In the genomic region with DNA sequence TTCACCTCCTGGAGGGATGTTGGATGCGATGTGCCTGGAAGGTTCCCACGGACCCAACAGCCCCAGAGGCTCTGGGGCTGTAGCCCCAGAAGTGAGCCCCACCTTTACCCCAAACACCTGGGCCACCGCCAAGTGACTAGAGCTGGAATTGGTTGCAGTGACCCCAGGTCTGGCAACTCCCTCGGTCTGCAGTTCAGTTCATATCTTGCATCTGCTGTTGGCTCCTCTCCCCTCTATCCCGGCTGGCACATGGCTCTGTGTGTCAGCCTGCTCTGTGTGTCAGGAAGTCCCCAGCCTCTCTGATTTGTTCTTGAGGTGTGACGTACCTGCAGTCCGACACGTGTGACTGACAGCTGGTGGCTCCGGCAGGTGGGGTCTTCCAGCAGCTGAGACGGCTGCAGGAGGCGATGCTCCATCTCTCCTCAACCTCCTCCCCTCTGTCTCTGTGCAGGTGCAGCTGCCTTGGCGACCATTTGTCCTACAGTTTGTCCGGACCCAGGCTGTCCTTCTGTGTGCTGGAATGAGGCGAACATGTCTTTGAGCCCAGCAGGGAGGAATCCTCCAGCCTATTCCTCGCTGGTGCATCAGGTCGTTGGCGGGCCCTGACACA, we compare ENCODE assay signal across 18 cellular contexts. TPM values are rescaled to one million over a fixed set of nuclear protein-coding genes. Genes with fewer than 3 reads are reported as not detected.
A peak's percentile ranks its signal among the peaks of the same experiment; 100 is the strongest.
DNase-seq lines count a peak whose midpoint lies in the region; ATAC-seq, FAIRE-seq and TF ChIP-seq lines count a peak whose summit lies in the region.
"Had no signal": no experiment of that assay in that cellular context is flagged by ENCODE, and none has a peak within 500 bp of the region (broad histone marks: within the 10 kb centered on the region; RNA-seq: fewer than 3 reads in every experiment).

No MANE protein-coding gene starts in this region.

- 92 to 97% (median 96%) methylated on average over 17 of the region's 17 CpGs for WGBS in spleen, 5 donors

- FAIRE-seq in HTR-8/SVneo (lab: Jason Lieb, UNC) (peak; percentile 66), kidney (lab: Jason Lieb, UNC) (no peak)
- FAIRE-seq: A549, GM18507, K562 had no signal

- TF ChIP-seq POLR2A in spleen (IDR thresholded peaks at IDR 0.05), result no peak

- H3K9me3 ChIP-seq in kidney (ENCODE audit: control insufficient read depth in 1 of 2, low read length in 2 of 2), result peaks cover 0 to 7% of the 10 kb centered on the region in 2 donors
- peaks cover 3 to 21% (median 16%) of the 10 kb centered on the region in 8 donors for H3K9me3 ChIP-seq in spleen

- H3K27ac ChIP-seq in kidney (ENCODE audit: low read depth in 2 of 2, low read length in 2 of 2), result no peak overlapping the region
- H3K27ac ChIP-seq in spleen, result no peak overlapping the region
- H3K27ac ChIP-seq: A549 had no signal

- POLR2A ChIA-PET in activated CD8-positive, alpha-beta T cell treated with anti-CD3 and anti-CD28 coated beads for 36 hours (lab: Charles Lee), result no interaction called here

- no peak overlapping the region for H3K4me3 Mint-ChIP-seq in activated T-cell treated with anti-CD3 and anti-CD28 coated beads, Interleukin-2, amount 50 U/mL, for 24 hours
- H3K4me3 Mint-ChIP-seq in activated CD8-positive, alpha-beta T cell treated with anti-CD3 and anti-CD28 coated beads for 36 hours, result no peak overlapping the region
- H3K4me3 Mint-ChIP-seq: CD14-positive monocyte had no signal

- H3K4me3 ChIP-seq in kidney (ENCODE audit: low read length in 2 of 2), result no peak overlapping the region
- no peak overlapping the region for H3K4me3 ChIP-seq in spleen
- H3K4me3 ChIP-seq: A549, K562 had no signal

- CTCF ChIA-PET in activated CD8-positive, alpha-beta T cell treated with anti-CD3 and anti-CD28 coated beads for 36 hours (lab: Charles Lee), result interaction anchor here (2.5 kb wide), 1 partner anchor 44 kb away, joined by 6 read pairs; no protein-coding TSS in a partner anchor

- H3K4me1 Mint-ChIP-seq in activated T-cell treated with anti-CD3 and anti-CD28 coated beads, Interleukin-2, amount 50 U/mL, for 24 hours (ENCODE audit: low read depth), result no peaks in the 10 kb centered on the region
- no peaks in the 10 kb centered on the region for H3K4me1 Mint-ChIP-seq in activated CD8-positive, alpha-beta T cell treated with anti-CD3 and anti-CD28 coated beads for 36 hours (ENCODE audit: low read depth)
- H3K4me1 Mint-ChIP-seq: CD14-positive monocyte had no signal

- H3K27ac Mint-ChIP-seq in activated T-cell treated with anti-CD3 and anti-CD28 coated beads, Interleukin-2, amount 50 U/mL, for 24 hours, result no peak overlapping the region
- no peak overlapping the region for H3K27ac Mint-ChIP-seq in activated CD8-positive, alpha-beta T cell treated with anti-CD3 and anti-CD28 coated beads for 36 hours
- H3K27ac Mint-ChIP-seq: CD14-positive monocyte had no signal

- H3K36me3 ChIP-seq in kidney (ENCODE audit: control insufficient read depth in 1 of 2, insufficient read depth in 2 of 2, low read length in 2 of 2) (no peaks in the 10 kb centered on the region), spleen (peaks cover 0 to 5% (median 0%) of the 10 kb centered on the region in 6 donors)

- peaks cover 13% of the 10 kb centered on the region for H3K9me3 Mint-ChIP-seq in activated T-cell treated with anti-CD3 and anti-CD28 coated beads, Interleukin-2, amount 50 U/mL, for 24 hours
- H3K9me3 Mint-ChIP-seq in activated CD8-positive, alpha-beta T cell treated with anti-CD3 and anti-CD28 coated beads for 36 hours, result peaks cover 9% of the 10 kb centered on the region

- intact Hi-C loops in kidney (cut with DNase I), result no loop called here
- intact Hi-C loops in spleen (cut with DNase I; ENCODE audit: low total_unique reads), result no loop called here
- intact Hi-C loops in activated CD8-positive, alpha-beta T cell treated with anti-CD3 and anti-CD28 coated beads for 36 hours (cut with micrococcal nuclease), result no loop called here

- no peak overlapping the region for H3K9ac ChIP-seq in kidney (ENCODE audit: low read length in 2 of 2)

- H3K36me3 Mint-ChIP-seq in activated T-cell treated with anti-CD3 and anti-CD28 coated beads, Interleukin-2, amount 50 U/mL, for 24 hours (ENCODE audit: low read depth), result no peaks in the 10 kb centered on the region
- H3K36me3 Mint-ChIP-seq in activated CD8-positive, alpha-beta T cell treated with anti-CD3 and anti-CD28 coated beads for 36 hours (ENCODE audit: low read depth), result peaks cover 2% of the 10 kb centered on the region
- H3K36me3 Mint-ChIP-seq: CD14-positive monocyte had no signal

- ATAC-seq in activated CD8-positive, alpha-beta T cell treated with anti-CD3 and anti-CD28 coated beads for 36 hours, result no peak
- ATAC-seq: A549, K562 had no signal

- H3K27me3 Mint-ChIP-seq in activated T-cell treated with anti-CD3 and anti-CD28 coated beads, Interleukin-2, amount 50 U/mL, for 24 hours, result peaks cover 7% of the 10 kb centered on the region
- no peaks in the 10 kb centered on the region for H3K27me3 Mint-ChIP-seq in activated CD8-positive, alpha-beta T cell treated with anti-CD3 and anti-CD28 coated beads for 36 hours

- H3K27me3 ChIP-seq in spleen (replicated peaks in 1 of 7), result peaks cover 0 to 22% (median 0%) of the 10 kb centered on the region in 7 donors

- in situ Hi-C loops in GM13976 (cut with MboI; ENCODE audit: low sequenced_read_pairs, unreplicated experiment), result no loop called here

- peaks cover 0 to 3% of the 10 kb centered on the region in 2 donors for H3K4me1 ChIP-seq in kidney (ENCODE audit: control insufficient read depth in 1 of 2, insufficient read depth in 1 of 2, low read depth in 1 of 2, low read length in 2 of 2)
- peaks cover 0 to 12% (median 6%) of the 10 kb centered on the region in 6 donors for H3K4me1 ChIP-seq in spleen
- H3K4me1 ChIP-seq: A549 had no signal

- TF ChIP-seq CTCF in kidney (IDR thresholded peaks at IDR 0.05; ENCODE audit: borderline replicate concordance, extremely low read depth, insufficient read depth) (no peak), spleen (IDR thresholded peaks at IDR 0.05 in 8 of 11, conservative IDR thresholded peaks at IDR 0.05 in 3 of 11) (no peak), GM13976 (IDR thresholded peaks at IDR 0.05; ENCODE audit: borderline replicate concordance, control extremely low read depth, extremely low read depth, insufficient read depth, missing control alignments) (no peak)
- TF ChIP-seq CTCF in activated CD8-positive, alpha-beta T cell treated with anti-CD3 and anti-CD28 coated beads for 36 hours (IDR thresholded peaks at IDR 0.05), result no peak

- DNase-seq in activated T-cell treated with anti-CD3 and anti-CD28 coated beads, Interleukin-2, amount 50 U/mL, for 24 hours, result peak; percentile 13
- DNase-seq in activated T-cell treated with anti-CD3 and anti-CD28 coated beads for 4 hours, result no peak
- DNase-seq in HTR-8/SVneo (ENCODE audit: insufficient read length, low spot score), result no peak
- peak; percentile 40 for DNase-seq in kidney
- DNase-seq in spleen, result peak; percentile 52
- no peak for DNase-seq in activated CD8-positive, alpha-beta T cell treated with anti-CD3 and anti-CD28 coated beads for 36 hours
- no peak for DNase-seq in GM13976 (ENCODE audit: low spot score)
- DNase-seq in NCI-H2196 (lab: John Stamatoyannopoulos, UW; ENCODE audit: unreplicated experiment), result no peak
- DNase-seq: COR-L47, DMS153, NCI-H1436 treated with DMSO at 0.1 percent for 48 hours, NCI-H2081, NCI-H2227 treated with DMSO at 0.1 percent for 48 hours, NCI-H526 had no signal

RNA-seq across cellular contexts. Expression of a gene that starts 38.7 kb away (rescaled TPM):
- total RNA-seq in kidney, result 3.8 TPM
- 3.5 TPM for polyA plus RNA-seq in kidney (ENCODE audit: insufficient read depth, low read depth, low replicate concordance)
- total RNA-seq in spleen, result 1 to 10 TPM; 2.3 to 3.9 (median 2.8) TPM
- polyA plus RNA-seq in spleen, result under 1 TPM; 0.22 to 0.70 (median 0.41) TPM
- under 1 TPM; 0.20 to 0.36 TPM for total RNA-seq in activated CD8-positive, alpha-beta T cell treated with anti-CD3 and anti-CD28 coated beads for 36 hours
- polyA plus RNA-seq: CD14-positive monocyte had no signal

Comparison
In these comparisons a context has a peak if more than half of its experiments do, and no peak if none do; other contexts are left out.
1. DNase-seq: peak in activated T-cell treated with anti-CD3 and anti-CD28 coated beads, Interleukin-2, amount 50 U/mL, for 24 hours (single experiment), kidney (single experiment) and spleen (single experiment); none in activated T-cell treated with anti-CD3 and anti-CD28 coated beads for 4 hours (single experiment), HTR-8/SVneo (single experiment), activated CD8-positive, alpha-beta T cell treated with anti-CD3 and anti-CD28 coated beads for 36 hours (single experiment), GM13976 (single experiment) and NCI-H2196 (single experiment).